9 cellular contexts compared by ENCODE assay signal in the genomic region with DNA sequence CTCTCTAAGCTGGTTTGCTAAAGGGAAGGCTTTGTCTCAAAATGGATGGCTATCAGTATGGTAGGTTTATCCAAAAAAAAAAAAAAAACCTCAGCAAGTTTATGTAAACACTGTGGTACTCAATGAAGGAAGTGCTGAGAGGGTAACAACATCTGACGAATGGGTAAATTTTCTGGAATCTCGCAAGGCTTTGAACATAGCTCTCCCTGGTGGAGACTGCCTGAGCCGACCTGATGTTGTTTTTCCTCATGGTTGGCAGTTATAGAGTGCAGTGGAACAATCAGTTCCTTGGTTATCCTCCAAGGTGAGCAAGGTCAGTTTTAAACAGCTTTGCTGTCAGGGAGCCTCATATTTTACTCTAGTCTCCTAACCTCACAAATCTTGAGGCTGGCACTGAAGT.
DNase-seq lines count a peak whose midpoint lies in the region; ATAC-seq, FAIRE-seq and TF ChIP-seq lines count a peak whose summit lies in the region.
"Had no signal": no experiment of that assay in that cellular context is flagged by ENCODE, and none has a peak within 500 bp of the region (broad histone marks: within the 10 kb centered on the region; RNA-seq: fewer than 3 reads in every experiment).

No MANE protein-coding gene starts in this region.

- TF ChIP-seq RAD21 in Ishikawa (IDR thresholded peaks at IDR 0.05; ENCODE audit: low read depth): peak; percentile 73

- H3K4me3 ChIP-seq in brain microvascular endothelial cell (ENCODE audit: low read depth, low read length): no peak overlapping the region

- DNase-seq in brain microvascular endothelial cell: no peak
- DNase-seq in left lobe of liver (ENCODE audit: low spot score): no peak
- no peak for DNase-seq in T1000 (lab: John Stamatoyannopoulos, UW)
- no peak for DNase-seq in GM12892 (ENCODE audit: insufficient read length)
- no peak for DNase-seq in nucleus accumbens (lab: John Stamatoyannopoulos, UW)
- DNase-seq: activated CD8-positive, alpha-beta T cell treated with anti-CD3 and anti-CD28 coated beads for 36 hours had no signal

- peak overlapping the region; percentile 64; the same call in 1 of the 2 replicates for H3K27ac ChIP-seq in C4-2B
- H3K27ac ChIP-seq in brain microvascular endothelial cell: no peak overlapping the region

- TF ChIP-seq POLR2A in GM12892 (IDR thresholded peaks at IDR 0.05; ENCODE audit: low read depth, low read length): no peak

- FAIRE-seq in GM12892 (lab: Jason Lieb, UNC): no peak

- TF ChIP-seq EP300 in Ishikawa (IDR thresholded peaks at IDR 0.05; ENCODE audit: borderline replicate concordance): no peak

- ATAC-seq in left lobe of liver: peak; percentile 52
- ATAC-seq in GM21526 (IDR thresholded peaks at IDR 0.05; ENCODE audit: low FRiP score, unreplicated experiment): no peak
- ATAC-seq: activated CD8-positive, alpha-beta T cell treated with anti-CD3 and anti-CD28 coated beads for 36 hours had no signal

- in situ Hi-C loops in brain microvascular endothelial cell (cut with HindIII; ENCODE audit: low pct_ligation_motif_present, low sequenced_read_pairs): loop anchor here (25.0 kb wide), 2 partner anchors 292 to 717 kb away; no protein-coding TSS in a partner anchor

- TF ChIP-seq CTCF in C4-2B (conservative IDR thresholded peaks at IDR 0.05) (peak; percentile 83), brain microvascular endothelial cell (IDR thresholded peaks at IDR 0.05; ENCODE audit: low read depth, low read length, missing control alignments) (peak; percentile 68)

- no peaks in the 10 kb centered on the region for H3K36me3 ChIP-seq in brain microvascular endothelial cell (replicated peaks)

- H3K27me3 ChIP-seq in brain microvascular endothelial cell (replicated peaks): no peaks in the 10 kb centered on the region

TF ChIP-seq in Ishikawa, 13 proteins besides CTCF, POLR2A, EP300 and RAD21:
- TF ChIP-seq TCF12 (IDR thresholded peaks at IDR 0.05; ENCODE audit: low read depth) (no peak), EGR1 (IDR thresholded peaks at IDR 0.05) (no peak), NFIC (IDR thresholded peaks at IDR 0.05) (no peak), TAF1 (IDR thresholded peaks at IDR 0.05; ENCODE audit: low read depth) (no peak), ZBTB7A (IDR thresholded peaks at IDR 0.05; ENCODE audit: low read depth) (no peak), TEAD4 (IDR thresholded peaks at IDR 0.05) (no peak), CEBPB (IDR thresholded peaks at IDR 0.05) (no peak), YY1 (IDR thresholded peaks at IDR 0.05; ENCODE audit: low read depth) (no peak), FOXM1 (IDR thresholded peaks at IDR 0.05; ENCODE audit: borderline replicate concordance, low read depth) (no peak), CREB1 (IDR thresholded peaks at IDR 0.05; ENCODE audit: low read depth) (no peak)
- TF ChIP-seq, protein P1, sequence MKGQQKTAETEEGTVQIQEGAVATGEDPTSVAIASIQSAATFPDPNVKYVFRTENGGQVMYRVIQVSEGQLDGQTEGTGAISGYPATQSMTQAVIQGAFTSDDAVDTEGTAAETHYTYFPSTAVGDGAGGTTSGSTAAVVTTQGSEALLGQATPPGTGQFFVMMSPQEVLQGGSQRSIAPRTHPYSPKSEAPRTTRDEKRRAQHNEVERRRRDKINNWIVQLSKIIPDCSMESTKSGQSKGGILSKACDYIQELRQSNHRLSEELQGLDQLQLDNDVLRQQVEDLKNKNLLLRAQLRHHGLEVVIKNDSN (IDR thresholded peaks at IDR 0.05): no peak
- TF ChIP-seq, protein P2, sequence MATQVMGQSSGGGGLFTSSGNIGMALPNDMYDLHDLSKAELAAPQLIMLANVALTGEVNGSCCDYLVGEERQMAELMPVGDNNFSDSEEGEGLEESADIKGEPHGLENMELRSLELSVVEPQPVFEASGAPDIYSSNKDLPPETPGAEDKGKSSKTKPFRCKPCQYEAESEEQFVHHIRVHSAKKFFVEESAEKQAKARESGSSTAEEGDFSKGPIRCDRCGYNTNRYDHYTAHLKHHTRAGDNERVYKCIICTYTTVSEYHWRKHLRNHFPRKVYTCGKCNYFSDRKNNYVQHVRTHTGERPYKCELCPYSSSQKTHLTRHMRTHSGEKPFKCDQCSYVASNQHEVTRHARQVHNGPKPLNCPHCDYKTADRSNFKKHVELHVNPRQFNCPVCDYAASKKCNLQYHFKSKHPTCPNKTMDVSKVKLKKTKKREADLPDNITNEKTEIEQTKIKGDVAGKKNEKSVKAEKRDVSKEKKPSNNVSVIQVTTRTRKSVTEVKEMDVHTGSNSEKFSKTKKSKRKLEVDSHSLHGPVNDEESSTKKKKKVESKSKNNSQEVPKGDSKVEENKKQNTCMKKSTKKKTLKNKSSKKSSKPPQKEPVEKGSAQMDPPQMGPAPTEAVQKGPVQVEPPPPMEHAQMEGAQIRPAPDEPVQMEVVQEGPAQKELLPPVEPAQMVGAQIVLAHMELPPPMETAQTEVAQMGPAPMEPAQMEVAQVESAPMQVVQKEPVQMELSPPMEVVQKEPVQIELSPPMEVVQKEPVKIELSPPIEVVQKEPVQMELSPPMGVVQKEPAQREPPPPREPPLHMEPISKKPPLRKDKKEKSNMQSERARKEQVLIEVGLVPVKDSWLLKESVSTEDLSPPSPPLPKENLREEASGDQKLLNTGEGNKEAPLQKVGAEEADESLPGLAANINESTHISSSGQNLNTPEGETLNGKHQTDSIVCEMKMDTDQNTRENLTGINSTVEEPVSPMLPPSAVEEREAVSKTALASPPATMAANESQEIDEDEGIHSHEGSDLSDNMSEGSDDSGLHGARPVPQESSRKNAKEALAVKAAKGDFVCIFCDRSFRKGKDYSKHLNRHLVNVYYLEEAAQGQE (IDR thresholded peaks at IDR 0.05; ENCODE audit: low read depth): no peak
- TF ChIP-seq, protein P3, sequence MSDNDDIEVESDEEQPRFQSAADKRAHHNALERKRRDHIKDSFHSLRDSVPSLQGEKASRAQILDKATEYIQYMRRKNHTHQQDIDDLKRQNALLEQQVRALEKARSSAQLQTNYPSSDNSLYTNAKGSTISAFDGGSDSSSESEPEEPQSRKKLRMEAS (IDR thresholded peaks at IDR 0.05): no peak
